Comparison of ENCODE assay signal across 30 cellular contexts in the genomic region with DNA sequence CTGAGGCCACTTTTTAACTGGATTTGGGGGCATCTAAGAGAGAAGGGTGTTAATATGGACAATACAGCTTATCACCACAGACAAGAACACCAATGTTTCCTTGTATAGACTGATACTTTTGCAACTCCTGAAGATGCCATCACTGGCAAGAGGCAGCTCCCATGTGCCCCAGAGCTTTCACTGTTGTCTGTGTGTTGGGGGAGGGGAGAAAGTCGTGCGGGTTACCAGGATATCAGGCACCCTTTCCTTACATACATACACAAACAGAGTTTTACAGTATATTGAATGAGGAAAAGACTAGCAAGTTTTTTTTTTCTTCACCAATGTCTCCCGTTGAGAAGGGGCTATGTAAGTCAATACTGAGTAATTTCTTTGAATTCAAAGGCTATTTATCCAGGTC. TPM values are rescaled to one million over a fixed set of nuclear protein-coding genes. Genes with fewer than 3 reads are reported as not detected.
"Had no signal": no experiment of that assay in that cellular context is flagged by ENCODE, and none has a peak within 500 bp of the region (broad histone marks: within the 10 kb centered on the region; RNA-seq: fewer than 3 reads in every experiment).

No MANE protein-coding gene starts in this region.

- FAIRE-seq: frontal cortex, TTC549, urothelium cell line had no signal

- DNase-seq: activated CD4-positive, alpha-beta T cell treated with anti-CD3 and anti-CD28 coated beads, Interleukin-2, amount 10 ng/mL, durations not matched to agents 7 days and 5 days; activated CD4-positive, CD25-positive, alpha-beta regulatory T cell treated with anti-CD3 and anti-CD28 coated beads, Interleukin-2, amount 50 U/mL, for 72 hours; activated CD8-positive, alpha-beta memory T cell treated with anti-CD3 and anti-CD28 coated beads, Interleukin-2, amount 10 ng/mL, durations not matched to agents 7 days and 5 days; activated CD8-positive, alpha-beta T cell treated with anti-CD3 and anti-CD28 coated beads for 36 hours; activated effector memory CD4-positive, alpha-beta T cell treated with anti-CD3 and anti-CD28 coated beads, Interleukin-2, amount 50 U/mL, for 16 hours; activated naive CD4-positive, alpha-beta T cell treated with anti-CD3 and anti-CD28 coated beads, Interleukin-2, amount 10 ng/mL, durations not matched to agents 7 days and 5 days; activated T-cell treated with anti-CD3 and anti-CD28 coated beads for 4 hours; amygdala; dermis blood vessel endothelial cell; effector CD8-positive, alpha-beta T cell; erythroblast; glutamatergic neuron; kidney glomerular epithelial cell; left lung; midbrain; natural killer cell; stimulated activated CD4-positive, alpha-beta T cell treated with anti-CD3 and anti-CD28 coated beads, Interleukin-12 subunit alpha, Interleukin-12 subunit beta, amount 100 ng/mL, for 4 hours; stimulated activated CD4-positive, alpha-beta T cell treated with anti-CD3 and anti-CD28 coated beads, Interleukin-4, amount 100 ng/mL, for 4 hours; tibial artery; WERI-Rb-1 had no signal

- H3K27ac Mint-ChIP-seq: activated CD4-positive, alpha-beta T cell treated with anti-CD3 and anti-CD28 coated beads, Interleukin-2, amount 10 ng/mL, durations not matched to agents 7 days and 5 days; activated CD8-positive, alpha-beta memory T cell treated with anti-CD3 and anti-CD28 coated beads, Interleukin-2, amount 10 ng/mL, durations not matched to agents 7 days and 5 days; activated CD8-positive, alpha-beta T cell treated with anti-CD3 and anti-CD28 coated beads for 36 hours; activated naive CD4-positive, alpha-beta T cell treated with anti-CD3 and anti-CD28 coated beads, Interleukin-2, amount 10 ng/mL, durations not matched to agents 7 days and 5 days; natural killer cell; stimulated activated naive CD8-positive, alpha-beta T cell treated with anti-CD3 and anti-CD28 coated beads, Interleukin-15, Interleukin-2, amounts not matched to agents 100 ng/mL and 50 ng/mL, for 24 hours had no signal

- H3K4me3 ChIP-seq: cardiac muscle cell, hepatocyte, left lung, tibial artery had no signal

- H3K27ac ChIP-seq: cardiac muscle cell, hepatocyte, left lung, parathyroid adenoma, tibial artery, WERI-Rb-1 had no signal

- H3K4me3 Mint-ChIP-seq: activated CD4-positive, alpha-beta T cell treated with anti-CD3 and anti-CD28 coated beads, Interleukin-2, amount 10 ng/mL, durations not matched to agents 7 days and 5 days; activated CD8-positive, alpha-beta memory T cell treated with anti-CD3 and anti-CD28 coated beads, Interleukin-2, amount 10 ng/mL, durations not matched to agents 7 days and 5 days; activated CD8-positive, alpha-beta T cell treated with anti-CD3 and anti-CD28 coated beads for 36 hours; activated naive CD4-positive, alpha-beta T cell treated with anti-CD3 and anti-CD28 coated beads, Interleukin-2, amount 10 ng/mL, durations not matched to agents 7 days and 5 days; natural killer cell; stimulated activated naive CD8-positive, alpha-beta T cell treated with anti-CD3 and anti-CD28 coated beads, Interleukin-15, Interleukin-2, amounts not matched to agents 100 ng/mL and 50 ng/mL, for 24 hours had no signal

- H3K9me3 Mint-ChIP-seq: activated CD4-positive, alpha-beta T cell treated with anti-CD3 and anti-CD28 coated beads, Interleukin-2, amount 10 ng/mL, durations not matched to agents 7 days and 5 days; activated naive CD4-positive, alpha-beta T cell treated with anti-CD3 and anti-CD28 coated beads, Interleukin-2, amount 10 ng/mL, durations not matched to agents 7 days and 5 days; natural killer cell had no signal

- H3K36me3 ChIP-seq: cardiac muscle cell, left lung, tibial artery, WERI-Rb-1 had no signal

- H3K36me3 Mint-ChIP-seq: natural killer cell had no signal

- H3K4me2 ChIP-seq: hepatocyte had no signal

- H3K4me1 ChIP-seq: parathyroid adenoma had no signal

- H2AFZ ChIP-seq: hepatocyte, parathyroid adenoma had no signal

- H3K9me3 ChIP-seq: left lung, tibial artery had no signal

- H3K79me2 ChIP-seq: hepatocyte, parathyroid adenoma had no signal

- H3K9ac ChIP-seq: parathyroid adenoma had no signal

RNA-seq across cellular contexts. Expression of a gene that starts 4.1 kb away (rescaled TPM):
- total RNA-seq: activated CD4-positive, alpha-beta T cell treated with anti-CD3 and anti-CD28 coated beads, Interleukin-2, amount 10 ng/mL, durations not matched to agents 7 days and 5 days; activated CD8-positive, alpha-beta memory T cell treated with anti-CD3 and anti-CD28 coated beads, Interleukin-2, amount 10 ng/mL, durations not matched to agents 7 days and 5 days; activated CD8-positive, alpha-beta T cell treated with anti-CD3 and anti-CD28 coated beads for 36 hours; cardiac muscle cell; dermis blood vessel endothelial cell; left lung; lung microvascular endothelial cell; natural killer cell; pulmonary artery endothelial cell; skeletal muscle tissue had no signal
- polyA plus RNA-seq: cardiac muscle cell had no signal

RNA-seq across cellular contexts. Expression of a gene that starts 23.4 kb away (rescaled TPM):
- total RNA-seq: activated CD4-positive, alpha-beta T cell treated with anti-CD3 and anti-CD28 coated beads, Interleukin-2, amount 10 ng/mL, durations not matched to agents 7 days and 5 days; activated CD8-positive, alpha-beta memory T cell treated with anti-CD3 and anti-CD28 coated beads, Interleukin-2, amount 10 ng/mL, durations not matched to agents 7 days and 5 days; activated CD8-positive, alpha-beta T cell treated with anti-CD3 and anti-CD28 coated beads for 36 hours; cardiac muscle cell; dermis blood vessel endothelial cell; lung microvascular endothelial cell; natural killer cell; pulmonary artery endothelial cell; skeletal muscle tissue had no signal
